In genomic region chr16:13453938-13454553, GRCh38 we compare ENCODE assay signal across 8 cellular contexts.
DNase-seq lines count a peak whose midpoint lies in the region; ATAC-seq, FAIRE-seq and TF ChIP-seq lines count a peak whose summit lies in the region.

No MANE protein-coding gene starts in this region.

- FAIRE-seq in A549 (lab: Jason Lieb, UNC), result no peak

- no peak overlapping the region for H2BK120ac ChIP-seq in neuronal stem cell (ENCODE audit: low read depth, low read length)

- no peaks in the 10 kb centered on the region for H3K27me3 ChIP-seq in breast epithelium
- no peaks in the 10 kb centered on the region for H3K27me3 ChIP-seq in neuronal stem cell (ENCODE audit: control insufficient read depth in 3 of 3, insufficient read depth in 3 of 3, low read depth in 1 of 3, low read length in 3 of 3)

- TF ChIP-seq POLR2A in A549 (IDR thresholded peaks at IDR 0.05; ENCODE audit: low read length), result no peak
- no peak for TF ChIP-seq POLR2A in breast epithelium (IDR thresholded peaks at IDR 0.05)

- CTCF ChIA-PET in A549 (lab: Yijun Ruan, JAX) (interaction anchor here (0.6 to 2.4 kb wide), 10 partner anchors 9 to 1364 kb away, joined by 3 to 12 read pairs (median 4); no protein-coding TSS in a partner anchor), GM10248 (lab: Yijun Ruan, JAX) (interaction anchor here (0.9 to 3.3 kb wide), 16 partner anchors 9 to 567 kb away, joined by 3 to 16 read pairs (median 6); no protein-coding TSS in a partner anchor)

- no peak overlapping the region for H2BK12ac ChIP-seq in neuronal stem cell (ENCODE audit: low read length)

- no peaks in the 10 kb centered on the region for H3K4me1 ChIP-seq in A549
- no peaks in the 10 kb centered on the region for H3K4me1 ChIP-seq in breast epithelium
- peaks cover 0 to 8% of the 10 kb centered on the region in 2 donors for H3K4me1 ChIP-seq in neuronal stem cell (ENCODE audit: control insufficient read depth in 2 of 2, insufficient read depth in 1 of 2, low read depth in 1 of 2, low read length in 2 of 2)

- H3K79me1 ChIP-seq in neuronal stem cell (ENCODE audit: low read depth, low read length), result no peaks in the 10 kb centered on the region

- DNase-seq in A549 (ENCODE audit: low read depth in 1 of 2, low spot score in 1 of 2), result peak; percentile 14 to 16
- peak; percentile 20 for DNase-seq in GM10248 (ENCODE audit: extremely low spot score)
- peak; percentile 19 for DNase-seq in NCI-H460 (ENCODE audit: extremely low read depth, low read depth)
- DNase-seq in breast epithelium (ENCODE audit: low spot score in 2 of 2), result no peak
- DNase-seq in neuronal stem cell (ENCODE audit: low spot score), result peak; percentile 51

- H2AK5ac ChIP-seq in neuronal stem cell (ENCODE audit: low read depth, low read length), result no peak overlapping the region

- TF ChIP-seq RAD21 in A549 (conservative IDR thresholded peaks at IDR 0.05 in 1 of 2, IDR thresholded peaks at IDR 0.05 in 1 of 2), result peak; percentile 53 to 64; a peak in 4 of 5 replicates

- no peak for TF ChIP-seq EP300 in A549 (IDR thresholded peaks at IDR 0.05)

- H3K4me3 ChIP-seq in A549, result no peak overlapping the region
- H3K4me3 ChIP-seq in breast epithelium, result no peak overlapping the region
- no peak overlapping the region for H3K4me3 ChIP-seq in neuronal stem cell (ENCODE audit: low read length in 2 of 2)

- ATAC-seq in A549, result peak in 1 of 2 experiments; percentile 55; a peak in 2 of 6 replicates
- no peak for ATAC-seq in HG03460 (IDR thresholded peaks at IDR 0.05; ENCODE audit: unreplicated experiment)
- no peak for ATAC-seq in GM18519 (IDR thresholded peaks at IDR 0.05; ENCODE audit: low FRiP score, unreplicated experiment)
- no peak for ATAC-seq in HG02852 (IDR thresholded peaks at IDR 0.05; ENCODE audit: unreplicated experiment)

- H3K4me2 ChIP-seq in A549, result no peak overlapping the region
- H3K4me2 ChIP-seq in neuronal stem cell (ENCODE audit: insufficient read depth, low read length, poor library complexity, severe bottlenecking), result no peak overlapping the region

- peak; percentile 56 for TF ChIP-seq CTCF in A549 (IDR thresholded peaks at IDR 0.05)
- TF ChIP-seq CTCF in GM10248 (IDR thresholded peaks at IDR 0.05; ENCODE audit: control extremely low read depth, extremely low read depth, low read depth, missing control alignments), result peak; percentile 47
- peak in 2 of 3 donors; percentile 26 for TF ChIP-seq CTCF in breast epithelium (IDR thresholded peaks at IDR 0.05)

- H2BK15ac ChIP-seq in neuronal stem cell (ENCODE audit: low read length), result no peak overlapping the region

- no peak overlapping the region for H4K91ac ChIP-seq in neuronal stem cell (ENCODE audit: low read depth, low read length, poor library complexity)

- no peak overlapping the region for H4K8ac ChIP-seq in neuronal stem cell (ENCODE audit: low read depth, low read length)

- H2BK5ac ChIP-seq in neuronal stem cell (ENCODE audit: low read length), result no peak overlapping the region

- no peak overlapping the region for H3K18ac ChIP-seq in neuronal stem cell (ENCODE audit: low read length)

- no peak overlapping the region for H3K23ac ChIP-seq in neuronal stem cell (ENCODE audit: low read depth, low read length, poor library complexity)

- POLR2A ChIA-PET in A549 (lab: Yijun Ruan, JAX), result no interaction called here
- POLR2A ChIA-PET in GM10248 (lab: Yijun Ruan, JAX), result no interaction called here

- no peak overlapping the region for H3K14ac ChIP-seq in neuronal stem cell (ENCODE audit: low read length)

- no peak overlapping the region for H3K4ac ChIP-seq in neuronal stem cell (ENCODE audit: low read length)

- no peak overlapping the region for H2AFZ ChIP-seq in neuronal stem cell (ENCODE audit: low read length)

- H3K9me3 ChIP-seq in A549 (no peaks in the 10 kb centered on the region), breast epithelium (no peaks in the 10 kb centered on the region), neuronal stem cell (replicated peaks in 1 of 2; ENCODE audit: control insufficient read depth in 2 of 2, insufficient read depth in 1 of 2, low read depth in 1 of 2, low read length in 2 of 2) (no peaks in the 10 kb centered on the region)

- WGBS in A549 (ENCODE audit: missing lambda C conversion rate), result 7% methylated on average over 10 of the region's 10 CpGs
- WGBS in neuronal stem cell (ENCODE audit: extremely low coverage in 2 of 2, insufficient read length in 2 of 2, insufficient replicate concordance in 1 of 2), 2 donors, result 100% methylated on average over 1 of the region's 10 CpGs

- H3K36me3 ChIP-seq in breast epithelium, result no peaks in the 10 kb centered on the region
- no peaks in the 10 kb centered on the region for H3K36me3 ChIP-seq in neuronal stem cell (replicated peaks in 1 of 2; ENCODE audit: control insufficient read depth in 2 of 2, insufficient read depth in 2 of 2, low read length in 2 of 2)

- H3K27ac ChIP-seq in A549 (no peak overlapping the region), breast epithelium (no peak overlapping the region), neuronal stem cell (replicated peaks; ENCODE audit: low read length) (no peak overlapping the region)

- intact Hi-C loops in breast epithelium (cut with DNase I; ENCODE audit: low total_unique reads), result no loop called here

- H3K9ac ChIP-seq in neuronal stem cell (ENCODE audit: low read depth, low read length, poor library complexity), result no peak overlapping the region

TF ChIP-seq in A549, 52 proteins besides CTCF, POLR2A, EP300 and RAD21:
- TF ChIP-seq SMC3 (IDR thresholded peaks at IDR 0.05) (peak; percentile 37; the same call in 1 of the 3 replicates), MAX (IDR thresholded peaks at IDR 0.05) (no peak), CHD4 (IDR thresholded peaks at IDR 0.05; ENCODE audit: borderline replicate concordance) (no peak)
TF ChIP-seq in A549: peak in this region for 1.

Comparison
In these comparisons a context has a peak if more than half of its experiments do, and no peak if none do; other contexts are left out.
1. DNase-seq: peak in A549 (2 of 2), GM10248 (single experiment), NCI-H460 (single experiment) and neuronal stem cell (single experiment); none in breast epithelium (0 of 2).
2. Peak in every context shown above with its lines, with median percentiles within 50 percentile points of each other: CTCF ChIP-seq.